In genomic region chr10:69826789-69827532, GRCh38 we compare ENCODE assay signal across 25 cellular contexts. TPM values are rescaled to one million over a fixed set of nuclear protein-coding genes. Genes with fewer than 3 reads are reported as not detected.
DNase-seq lines count a peak whose midpoint lies in the region; ATAC-seq and TF ChIP-seq lines count a peak whose summit lies in the region.
"Had no signal": no experiment of that assay in that cellular context is flagged by ENCODE, and none has a peak within 500 bp of the region (broad histone marks: within the 10 kb centered on the region; RNA-seq: fewer than 3 reads in every experiment).

No MANE protein-coding gene starts in this region.

- DNase-seq in H9 (no peak), PC-3 (no peak), endothelial cell (ENCODE audit: low spot score) (no peak), osteoblast (ENCODE audit: insufficient read length, low spot score, missing footprints) (no peak), sciatic nerve (ENCODE audit: low spot score) (no peak), HPDE6-E6E7 (ENCODE audit: extremely low spot score) (no peak), NCI-H526 treated with DMSO at 0.1 percent for 48 hours (lab: John Stamatoyannopoulos, UW) (no peak)
- DNase-seq: activated B cell treated with CpG ODN at 0.5 μM for 24 hours; activated CD4-positive, alpha-beta memory T cell treated with anti-CD3 and anti-CD28 coated beads, Interleukin-2, amount 10 ng/mL, durations not matched to agents 7 days and 5 days; activated effector memory CD4-positive, alpha-beta T cell treated with anti-CD3 and anti-CD28 coated beads, Interleukin-2, amount 50 U/mL, for 16 hours; activated T-cell treated with anti-CD3 and anti-CD28 coated beads for 4 hours; CD8-positive, alpha-beta T cell; dermis blood vessel endothelial cell; DMS153; lower lobe of right lung; NCI-H146; NCI-H69; stimulated activated naive CD8-positive, alpha-beta T cell treated with anti-CD3 and anti-CD28 coated beads, Interleukin-15, amount 100 ng/mL, for 72 hours; T-helper 9 cell; tibial artery had no signal

- no peak overlapping the region for H2AK5ac ChIP-seq in H9 (ENCODE audit: insufficient read length, low read length)

- POLR2A ChIA-PET in PC-3 (lab: Charles Lee; ENCODE audit: unreplicated experiment), result no interaction called here

- TF ChIP-seq CTCF in H9 (conservative IDR thresholded peaks at IDR 0.05), result peak; percentile 56
- TF ChIP-seq CTCF in PC-3 (conservative IDR thresholded peaks at IDR 0.05; ENCODE audit: low read depth, low read length), result peak; percentile 42; the same call in 1 of the 2 replicates
- TF ChIP-seq CTCF in endothelial cell (IDR thresholded peaks at IDR 0.05; ENCODE audit: unreplicated experiment), result peak; percentile 23
- peak; percentile 20 for TF ChIP-seq CTCF in osteoblast (IDR thresholded peaks at IDR 0.05; ENCODE audit: extremely low read depth, low read depth, low read length)

- H3K4me2 ChIP-seq in H9 (ENCODE audit: insufficient read depth, insufficient read length, low read length), result no peak overlapping the region
- no peak overlapping the region for H3K4me2 ChIP-seq in PC-3 (ENCODE audit: low read length)
- no peak overlapping the region for H3K4me2 ChIP-seq in osteoblast (ENCODE audit: insufficient read depth, low read length)
- H3K4me2 ChIP-seq: hepatocyte had no signal

- no peaks in the 10 kb centered on the region for H3K79me1 ChIP-seq in H9 (ENCODE audit: insufficient read depth, low read depth, low read length, poor library complexity, severe bottlenecking)

- H3K9me3 ChIP-seq in H9 (ENCODE audit: control insufficient read depth, low read depth, low read length) (no peaks in the 10 kb centered on the region), PC-3 (ENCODE audit: low read length) (no peaks in the 10 kb centered on the region), osteoblast (ENCODE audit: low read depth, low read length) (no peaks in the 10 kb centered on the region)
- H3K9me3 ChIP-seq: breast epithelium, lower lobe of right lung, right atrium auricular region, tibial artery had no signal

- WGBS in H9 (ENCODE audit: extremely low coverage, insufficient read length, low lambda C conversion rate), result no CpG with 5 or more reads among the region's 7 CpGs

- H3K23ac ChIP-seq in H9 (ENCODE audit: insufficient read length, low read depth, low read length), result no peak overlapping the region

- CTCF ChIA-PET in PC-3 (lab: Charles Lee), result interaction anchor here (0.6 kb wide), 1 partner anchor 51 kb away, joined by 3 read pairs; no protein-coding TSS in a partner anchor

- H3K36me3 Mint-ChIP-seq in H9 (ENCODE audit: insufficient read depth in 1 of 3, low read depth in 3 of 3) (no peaks in the 10 kb centered on the region), endothelial cell (ENCODE audit: low read depth, unreplicated experiment) (peaks cover 9% of the 10 kb centered on the region)
- H3K36me3 Mint-ChIP-seq: CD8-positive, alpha-beta T cell had no signal

- no peaks in the 10 kb centered on the region for H3K9me2 ChIP-seq in PC-3 (replicated peaks; ENCODE audit: low read length)

- no peak overlapping the region for H2BK20ac ChIP-seq in H9 (ENCODE audit: low read depth, low read length, poor library complexity, severe bottlenecking)

- peak overlapping the region; percentile 19; the same call in 1 of the 2 replicates for H3K14ac ChIP-seq in H9 (ENCODE audit: insufficient read depth, low read length)

- H2BK15ac ChIP-seq in H9 (ENCODE audit: low read depth, low read length), result no peak overlapping the region

- no peak overlapping the region for H2BK120ac ChIP-seq in H9 (ENCODE audit: low read depth, low read length, poor library complexity, severe bottlenecking)

- H3K4me1 Mint-ChIP-seq in H9 (peaks cover 28 to 31% of the 10 kb centered on the region in 2 experiments), endothelial cell (ENCODE audit: unreplicated experiment) (peaks cover 61% of the 10 kb centered on the region)
- H3K4me1 Mint-ChIP-seq: activated B cell treated with CpG ODN at 0.5 μM for 24 hours; activated CD4-positive, alpha-beta memory T cell treated with anti-CD3 and anti-CD28 coated beads, Interleukin-2, amount 10 ng/mL, durations not matched to agents 7 days and 5 days; stimulated activated naive CD8-positive, alpha-beta T cell treated with anti-CD3 and anti-CD28 coated beads, Interleukin-15, amount 100 ng/mL, for 72 hours had no signal

- no peak overlapping the region for H3T11ph ChIP-seq in H9 (ENCODE audit: low read length)

- H3K36me3 ChIP-seq in PC-3 (ENCODE audit: low read depth, low read length), result peaks cover 92% of the 10 kb centered on the region
- peaks cover 10% of the 10 kb centered on the region for H3K36me3 ChIP-seq in osteoblast (ENCODE audit: insufficient read depth, low read length)
- H3K36me3 ChIP-seq: breast epithelium, lower lobe of right lung, right atrium auricular region had no signal

- H2BK5ac ChIP-seq in H9 (ENCODE audit: insufficient read length, low read length), result no peak overlapping the region

- no peaks in the 10 kb centered on the region for H3F3A ChIP-seq in PC-3 (ENCODE audit: low read length, unreplicated experiment)

- H3K27ac ChIP-seq in H9 (ENCODE audit: insufficient read length, low read depth, low read length), result no peak overlapping the region
- no peak overlapping the region for H3K27ac ChIP-seq in PC-3 (ENCODE audit: low read length)
- no peak overlapping the region for H3K27ac ChIP-seq in osteoblast (ENCODE audit: low read depth, low read length)
- H3K27ac ChIP-seq: breast epithelium, hepatocyte, HL-60, lower lobe of right lung, right atrium auricular region, tibial artery had no signal

- intact Hi-C loops in PC-3 (cut with micrococcal nuclease) (no loop called here), sciatic nerve (cut with DNase I) (no loop called here)

- H3K4me3 ChIP-seq in PC-3 (ENCODE audit: low read length) (no peak overlapping the region), osteoblast (ENCODE audit: insufficient read depth, low read length) (no peak overlapping the region)
- H3K4me3 ChIP-seq: breast epithelium, hepatocyte, lower lobe of right lung, right atrium auricular region, tibial artery had no signal

- H3K23me2 ChIP-seq in H9 (ENCODE audit: insufficient read length, low read depth, low read length, poor library complexity, severe bottlenecking), result no peaks in the 10 kb centered on the region

- no peaks in the 10 kb centered on the region for H3K27me3 ChIP-seq in H9 (ENCODE audit: insufficient read depth, low read length)
- H3K27me3 ChIP-seq in PC-3 (ENCODE audit: low read length), result no peaks in the 10 kb centered on the region
- H3K27me3 ChIP-seq in osteoblast (ENCODE audit: insufficient read depth, low read length), result no peaks in the 10 kb centered on the region
- H3K27me3 ChIP-seq: breast epithelium, hepatocyte, right atrium auricular region, tibial artery had no signal

- H2AFZ ChIP-seq in H9 (ENCODE audit: low read length) (no peak overlapping the region), PC-3 (ENCODE audit: low read length) (no peak overlapping the region), osteoblast (ENCODE audit: low read length) (no peak overlapping the region)
- H2AFZ ChIP-seq: hepatocyte had no signal

- no peak overlapping the region for H4K5ac ChIP-seq in H9 (ENCODE audit: insufficient read length, low read depth, low read length)

- no peak overlapping the region for H4K8ac ChIP-seq in H9 (replicated peaks; ENCODE audit: insufficient read length, low read depth, low read length)

- H4K20me1 ChIP-seq in H9 (ENCODE audit: control insufficient read depth, insufficient read depth, insufficient read length), result peaks cover 2% of the 10 kb centered on the region
- H4K20me1 ChIP-seq in PC-3 (ENCODE audit: low read length), result peaks cover 18% of the 10 kb centered on the region; the same call in 1 of the 2 replicates
- no peaks in the 10 kb centered on the region for H4K20me1 ChIP-seq in osteoblast (ENCODE audit: insufficient read depth, low read length)

- H3K79me2 ChIP-seq in H9 (ENCODE audit: insufficient read depth, low read length), result no peaks in the 10 kb centered on the region
- H3K79me2 ChIP-seq in PC-3 (ENCODE audit: low read length), result peaks cover 65% of the 10 kb centered on the region
- H3K79me2 ChIP-seq in osteoblast (ENCODE audit: insufficient read depth, low read length), result no peaks in the 10 kb centered on the region
- H3K79me2 ChIP-seq: hepatocyte had no signal

- H4K91ac ChIP-seq in H9 (ENCODE audit: insufficient read length, low read depth, low read length), result no peak overlapping the region

- no peak overlapping the region for H2BK12ac ChIP-seq in H9 (ENCODE audit: insufficient read length, low read depth, low read length)

- no peak overlapping the region for H3K56ac ChIP-seq in H9 (ENCODE audit: insufficient read length, low read depth, low read length)

- H3K4me1 ChIP-seq in H9 (ENCODE audit: insufficient read depth, low read length), result peaks cover 4% of the 10 kb centered on the region; the same call in 1 of the 2 replicates
- no peaks in the 10 kb centered on the region for H3K4me1 ChIP-seq in PC-3 (ENCODE audit: insufficient read depth, low read length)
- H3K4me1 ChIP-seq in osteoblast (ENCODE audit: insufficient read depth, low read length), result peaks cover 5% of the 10 kb centered on the region
- H3K4me1 ChIP-seq: breast epithelium, lower lobe of right lung, right atrium auricular region, tibial artery had no signal

- H3K27ac Mint-ChIP-seq in H9 (no peak overlapping the region; a peak in 1 of 7 replicates), endothelial cell (ENCODE audit: unreplicated experiment) (no peak overlapping the region)
- H3K27ac Mint-ChIP-seq: activated B cell treated with CpG ODN at 0.5 μM for 24 hours; activated CD4-positive, alpha-beta memory T cell treated with anti-CD3 and anti-CD28 coated beads, Interleukin-2, amount 10 ng/mL, durations not matched to agents 7 days and 5 days; CD8-positive, alpha-beta T cell had no signal

- H3K9me3 Mint-ChIP-seq in H9, result no peaks in the 10 kb centered on the region
- no peaks in the 10 kb centered on the region for H3K9me3 Mint-ChIP-seq in endothelial cell (ENCODE audit: unreplicated experiment)
- H3K9me3 Mint-ChIP-seq: activated B cell treated with CpG ODN at 0.5 μM for 24 hours; activated CD4-positive, alpha-beta memory T cell treated with anti-CD3 and anti-CD28 coated beads, Interleukin-2, amount 10 ng/mL, durations not matched to agents 7 days and 5 days; CD8-positive, alpha-beta T cell; stimulated activated naive CD8-positive, alpha-beta T cell treated with anti-CD3 and anti-CD28 coated beads, Interleukin-15, amount 100 ng/mL, for 72 hours had no signal

- H3K27me3 Mint-ChIP-seq in H9 (ENCODE audit: low read depth) (peaks cover 7% of the 10 kb centered on the region), endothelial cell (ENCODE audit: unreplicated experiment) (peaks cover 13% of the 10 kb centered on the region)

- no peak overlapping the region for H3K18ac ChIP-seq in H9 (ENCODE audit: insufficient read length, low read depth, low read length)

- no peak overlapping the region for H3K4ac ChIP-seq in H9 (ENCODE audit: low read depth, low read length)

- no peak for ATAC-seq in PC-3
- ATAC-seq in sciatic nerve, result no peak
- ATAC-seq in GM18519 (IDR thresholded peaks at IDR 0.05; ENCODE audit: low FRiP score, unreplicated experiment), result no peak
- ATAC-seq: CD8-positive, alpha-beta T cell; lower lobe of right lung; stimulated activated naive CD8-positive, alpha-beta T cell treated with anti-CD3 and anti-CD28 coated beads, Interleukin-15, amount 100 ng/mL, for 72 hours had no signal

- BruUV-seq in PC-3 (replicated peaks; lab: Mats Ljungman, UMichigan), result no TSS peak

- no peak overlapping the region for H3K9ac ChIP-seq in H9 (ENCODE audit: extremely low read depth, insufficient read length, low read length)
- no peak overlapping the region for H3K9ac ChIP-seq in PC-3 (ENCODE audit: low read length)

- H3K4me3 Mint-ChIP-seq in H9 (no peak overlapping the region), endothelial cell (ENCODE audit: unreplicated experiment) (peak overlapping the region; percentile 14)
- H3K4me3 Mint-ChIP-seq: activated B cell treated with CpG ODN at 0.5 μM for 24 hours; activated CD4-positive, alpha-beta memory T cell treated with anti-CD3 and anti-CD28 coated beads, Interleukin-2, amount 10 ng/mL, durations not matched to agents 7 days and 5 days; CD8-positive, alpha-beta T cell; stimulated activated naive CD8-positive, alpha-beta T cell treated with anti-CD3 and anti-CD28 coated beads, Interleukin-15, amount 100 ng/mL, for 72 hours had no signal

RNA-seq across cellular contexts. Expression of gene COL13A1, which starts 25.3 kb away (rescaled TPM):
- total RNA-seq in H9 (2021) (3.1 and 3.6 TPM in 2 replicates), PC-3 (2014; rRNA removed) (201 and 299 TPM in 2 replicates), endothelial cell (ENCODE audit: unreplicated experiment) (22.6 TPM), osteoblast (1.1 and 1.8 TPM in 2 replicates), sciatic nerve (1.0 TPM)
- total RNA-seq: activated B cell treated with CpG ODN at 0.5 μM for 24 hours; activated CD4-positive, alpha-beta memory T cell treated with anti-CD3 and anti-CD28 coated beads, Interleukin-2, amount 10 ng/mL, durations not matched to agents 7 days and 5 days; CD8-positive, alpha-beta T cell had no signal
